In genomic region chr11:61773826-61774225, GRCh38 we compare ENCODE assay signal across 1 cellular context.
TF ChIP-seq lines count a peak whose summit lies in the region.

No MANE protein-coding gene starts in this region.

TF ChIP-seq in GM23338, 12 proteins besides CTCF, POLR2A, EP300 and RAD21:
- no peak for TF ChIP-seq ZNF462 (CRISPR knock-in tag; IDR thresholded peaks at IDR 0.05)
- no peak for TF ChIP-seq EZH2 (IDR thresholded peaks at IDR 0.05; ENCODE audit: low read depth, unreplicated experiment)
- no peak for TF ChIP-seq ZNF114 (CRISPR knock-in tag; IDR thresholded peaks at IDR 0.05)
- TF ChIP-seq EZH2phosphoT487 (IDR thresholded peaks at IDR 0.05; ENCODE audit: unreplicated experiment), result no peak
